In genomic region chr17:66260688-66261087, GRCh38 we compare ENCODE assay signal across 33 cellular contexts. TPM values are rescaled to one million over a fixed set of nuclear protein-coding genes. Genes with fewer than 3 reads are reported as not detected.
"Had no signal": no experiment of that assay in that cellular context is flagged by ENCODE, and none has a peak within 500 bp of the region (broad histone marks: within the 10 kb centered on the region; RNA-seq: fewer than 3 reads in every experiment).

No MANE protein-coding gene starts in this region.

- ATAC-seq: activated CD4-positive, alpha-beta T cell treated with anti-CD3 and anti-CD28 coated beads for 36 hours; activated CD8-positive, alpha-beta memory T cell treated with anti-CD3 and anti-CD28 coated beads, Interleukin-2, amount 10 ng/mL, durations not matched to agents 7 days and 5 days; activated CD8-positive, alpha-beta T cell treated with anti-CD3 and anti-CD28 coated beads, Interleukin-2, amount 10 ng/mL, durations not matched to agents 7 days and 5 days; activated naive CD8-positive, alpha-beta T cell treated with anti-CD3 and anti-CD28 coated beads, Interleukin-2, amount 50 U/mL, for 24 hours; body of pancreas; effector memory CD8-positive, alpha-beta T cell; foreskin keratinocyte; gastrocnemius medialis; heart left ventricle had no signal

- DNase-seq: activated CD4-positive, alpha-beta memory T cell treated with anti-CD3 and anti-CD28 coated beads for 36 hours; activated CD4-positive, alpha-beta T cell treated with anti-CD3 and anti-CD28 coated beads for 36 hours; activated CD4-positive, alpha-beta T cell treated with anti-CD3 and anti-CD28 coated beads, Interleukin-2, amount 10 ng/mL, durations not matched to agents 24 days and 14 days; activated CD4-positive, CD25-positive, alpha-beta regulatory T cell; activated CD4-positive, CD25-positive, alpha-beta regulatory T cell treated with anti-CD3 and anti-CD28 coated beads, Interleukin-2, amount 50 U/mL, for 72 hours; activated CD8-positive, alpha-beta memory T cell treated with anti-CD3 and anti-CD28 coated beads, Interleukin-2, amount 10 ng/mL, durations not matched to agents 7 days and 5 days; activated CD8-positive, alpha-beta memory T cell treated with anti-CD3 and anti-CD28 coated beads, Interleukin-2, amount 50 U/mL, for 4 hours; activated CD8-positive, alpha-beta T cell treated with anti-CD3 and anti-CD28 coated beads, Interleukin-2, amount 10 ng/mL, durations not matched to agents 7 days and 5 days; activated effector memory CD4-positive, alpha-beta T cell treated with anti-CD3 and anti-CD28 coated beads, Interleukin-2, amount 50 U/mL, for 16 hours; activated naive CD4-positive, alpha-beta T cell treated with anti-CD3 and anti-CD28 coated beads for 36 hours; activated naive CD8-positive, alpha-beta T cell treated with anti-CD3 and anti-CD28 coated beads for 36 hours; activated naive CD8-positive, alpha-beta T cell treated with anti-CD3 and anti-CD28 coated beads, Interleukin-2, amount 50 U/mL, for 24 hours; activated T-cell treated with anti-CD3 and anti-CD28 coated beads, Interleukin-2, amount 50 U/mL, for 1 hour; activated T-cell treated with anti-CD3 and anti-CD28 coated beads, Interleukin-2, amount 50 U/mL, for 48 hours; amygdala; aorta; body of pancreas; caudate nucleus; cortex of kidney; dermis blood vessel endothelial cell; effector CD4-positive, alpha-beta T cell; effector memory CD8-positive, alpha-beta T cell; erythroblast; foreskin keratinocyte; gastrocnemius medialis; glutamatergic neuron; heart left ventricle had no signal

- FAIRE-seq: colon had no signal

RNA-seq across cellular contexts. Expression of gene APOH, which starts 31.5 kb away (rescaled TPM):
- total RNA-seq: activated CD4-positive, alpha-beta memory T cell treated with anti-CD3 and anti-CD28 coated beads for 36 hours; activated CD4-positive, alpha-beta T cell treated with anti-CD3 and anti-CD28 coated beads for 36 hours; activated CD4-positive, alpha-beta T cell treated with anti-CD3 and anti-CD28 coated beads, Interleukin-2, amount 10 ng/mL, durations not matched to agents 24 days and 14 days; activated CD8-positive, alpha-beta memory T cell treated with anti-CD3 and anti-CD28 coated beads for 36 hours; activated CD8-positive, alpha-beta memory T cell treated with anti-CD3 and anti-CD28 coated beads, Interleukin-2, amount 10 ng/mL, durations not matched to agents 7 days and 5 days; activated CD8-positive, alpha-beta T cell treated with anti-CD3 and anti-CD28 coated beads, Interleukin-2, amount 10 ng/mL, durations not matched to agents 7 days and 5 days; activated naive CD4-positive, alpha-beta T cell treated with anti-CD3 and anti-CD28 coated beads for 36 hours; activated naive CD8-positive, alpha-beta T cell treated with anti-CD3 and anti-CD28 coated beads for 36 hours; activated T-helper 1 cell treated with anti-CD3 and anti-CD28 coated beads, Interleukin-12 subunit alpha, Interleukin-12 subunit beta, Interleukin-2, Interleukin-4 antibody, amounts not matched to agents 30 ng/mL and 10 ng/mL and 1 ng/mL, durations not matched to agents 14 hours and 24 hours and 36 hours; activated T-helper 2 cell treated with anti-CD3 and anti-CD28 coated beads, Interferon-gamma antibody, Interleukin-2, Interleukin-4, amounts not matched to agents 10 μg/mL and 5 μg/mL and 100 μg/mL, durations not matched to agents 14 hours and 24 hours and 36 hours; aorta; chondrocyte; dermis blood vessel endothelial cell; esophagus muscularis mucosa; foreskin keratinocyte had no signal
